Comparison of ENCODE assay signal across 17 cellular contexts in genomic region chr16:11240636-11241473, GRCh38. TPM values are rescaled to one million over a fixed set of nuclear protein-coding genes. Genes with fewer than 3 reads are reported as not detected.
DNase-seq lines count a peak whose midpoint lies in the region; ATAC-seq and TF ChIP-seq lines count a peak whose summit lies in the region.
"Had no signal": no experiment of that assay in that cellular context is flagged by ENCODE, and none has a peak within 500 bp of the region (broad histone marks: within the 10 kb centered on the region; RNA-seq: fewer than 3 reads in every experiment).

No MANE protein-coding gene starts in this region.

- POLR2A ChIA-PET in activated CD4-positive, alpha-beta memory T cell treated with anti-CD3 and anti-CD28 coated beads, Interleukin-2, amount 10 ng/mL, durations not matched to agents 7 days and 5 days (lab: Charles Lee) = interaction anchor here (1.0 to 15.7 kb wide), 6 partner anchors 13 to 275 kb away, joined by 3 to 302 read pairs (median 7); partner anchors contain the start of gene SOCS1

- TF ChIP-seq CTCF in H9 (conservative IDR thresholded peaks at IDR 0.05) = no peak
- TF ChIP-seq CTCF in lower leg skin (IDR thresholded peaks at IDR 0.05) = no peak

- H2BK5ac ChIP-seq in H9 (ENCODE audit: insufficient read length, low read length) = no peak overlapping the region

- no peak overlapping the region for H4K91ac ChIP-seq in H9 (ENCODE audit: insufficient read length, low read depth, low read length)

- H3K14ac ChIP-seq in H9 (ENCODE audit: insufficient read depth, low read length) = no peak overlapping the region

- H4K5ac ChIP-seq in H9 (ENCODE audit: insufficient read length, low read depth, low read length) = no peak overlapping the region

- H4K20me1 ChIP-seq in H9 (ENCODE audit: control insufficient read depth, insufficient read depth, insufficient read length) = no peaks in the 10 kb centered on the region

- intact Hi-C loops in lower leg skin (cut with DNase I; ENCODE audit: low total_unique reads) = no loop called here

- H3K79me2 ChIP-seq in H9 (ENCODE audit: insufficient read depth, low read length) = no peaks in the 10 kb centered on the region

- H2AFZ ChIP-seq in H9 (ENCODE audit: low read length) = no peak overlapping the region

- peak overlapping the region; percentile 12 for H3K4me3 ChIP-seq in lower leg skin (ENCODE audit: low read depth, poor library complexity, severe bottlenecking)
- H3K4me3 ChIP-seq: dorsolateral prefrontal cortex, SJCRH30 had no signal

- no peak overlapping the region for H3K56ac ChIP-seq in H9 (ENCODE audit: insufficient read length, low read depth, low read length)

- peaks cover 1% of the 10 kb centered on the region; the same call in 1 of the 2 replicates for H3K27me3 Mint-ChIP-seq in H9 (ENCODE audit: low read depth)
- H3K27me3 Mint-ChIP-seq in activated CD4-positive, alpha-beta memory T cell treated with anti-CD3 and anti-CD28 coated beads, Interleukin-2, amount 10 ng/mL, durations not matched to agents 7 days and 5 days = no peaks in the 10 kb centered on the region

- H3K27ac Mint-ChIP-seq in H9 = peak overlapping the region in 1 of 3 experiments; percentile 55; a peak in 4 of 7 replicates
- no peak overlapping the region for H3K27ac Mint-ChIP-seq in activated CD4-positive, alpha-beta memory T cell treated with anti-CD3 and anti-CD28 coated beads, Interleukin-2, amount 10 ng/mL, durations not matched to agents 7 days and 5 days

- H3K23me2 ChIP-seq in H9 (ENCODE audit: insufficient read length, low read depth, low read length, poor library complexity, severe bottlenecking) = no peaks in the 10 kb centered on the region

- H3K27ac ChIP-seq in H9 (ENCODE audit: insufficient read length, low read depth, low read length) = no peak overlapping the region
- H3K27ac ChIP-seq: 22Rv1, dorsolateral prefrontal cortex, HL-60, SJCRH30 had no signal

- no peak overlapping the region for H3T11ph ChIP-seq in H9 (ENCODE audit: low read length)

- H3K27me3 ChIP-seq in H9 (ENCODE audit: insufficient read depth, low read length) = no peaks in the 10 kb centered on the region
- H3K27me3 ChIP-seq: SJCRH30 had no signal

- H2BK12ac ChIP-seq in H9 (ENCODE audit: insufficient read length, low read depth, low read length) = no peak overlapping the region

- ATAC-seq in HG02571 (IDR thresholded peaks at IDR 0.05; ENCODE audit: unreplicated experiment) = no peak

- H3K4me3 Mint-ChIP-seq in H9 = no peak overlapping the region; a peak in 1 of 5 replicates
- H3K4me3 Mint-ChIP-seq in activated CD4-positive, alpha-beta memory T cell treated with anti-CD3 and anti-CD28 coated beads, Interleukin-2, amount 10 ng/mL, durations not matched to agents 7 days and 5 days = peak overlapping the region; percentile 38

- H3K36me3 Mint-ChIP-seq in H9 (ENCODE audit: insufficient read depth in 1 of 3, low read depth in 3 of 3) = no peaks in the 10 kb centered on the region
- no peaks in the 10 kb centered on the region for H3K36me3 Mint-ChIP-seq in activated CD4-positive, alpha-beta memory T cell treated with anti-CD3 and anti-CD28 coated beads, Interleukin-2, amount 10 ng/mL, durations not matched to agents 7 days and 5 days (ENCODE audit: low read depth)

- H2BK15ac ChIP-seq in H9 (ENCODE audit: low read depth, low read length) = no peak overlapping the region

- no peak overlapping the region for H3K4ac ChIP-seq in H9 (ENCODE audit: low read depth, low read length)

- no peaks in the 10 kb centered on the region for H3K9me3 ChIP-seq in H9 (ENCODE audit: control insufficient read depth, low read depth, low read length)
- H3K9me3 ChIP-seq: SJCRH30 had no signal

- H3K9ac ChIP-seq in H9 (ENCODE audit: extremely low read depth, insufficient read length, low read length) = no peak overlapping the region

- no peak overlapping the region for H3K18ac ChIP-seq in H9 (ENCODE audit: insufficient read length, low read depth, low read length)

- no peaks in the 10 kb centered on the region for H3K9me3 Mint-ChIP-seq in H9
- no peaks in the 10 kb centered on the region for H3K9me3 Mint-ChIP-seq in activated CD4-positive, alpha-beta memory T cell treated with anti-CD3 and anti-CD28 coated beads, Interleukin-2, amount 10 ng/mL, durations not matched to agents 7 days and 5 days

- no peak for TF ChIP-seq POLR2A in lower leg skin (IDR thresholded peaks at IDR 0.05)

- DNase-seq in DMS 273 (lab: John Stamatoyannopoulos, UW; ENCODE audit: unreplicated experiment) (peak; percentile 78), DMS 273 treated with DMSO at 0.1 percent for 48 hours (lab: John Stamatoyannopoulos, UW) (no peak), H9 (peak; percentile 54), lower leg skin (ENCODE audit: low spot score in 2 of 2) (no peak), AML-193 (lab: John Stamatoyannopoulos, UW) (no peak)
- peak; percentile 46 for DNase-seq in activated CD4-positive, alpha-beta memory T cell treated with anti-CD3 and anti-CD28 coated beads, Interleukin-2, amount 10 ng/mL, durations not matched to agents 7 days and 5 days
- no peak for DNase-seq in effector CD4-positive, alpha-beta T cell
- DNase-seq: activated CD4-positive, CD25-positive, alpha-beta regulatory T cell; kidney; NCI-H526; trophoblast cell had no signal

- H2AK5ac ChIP-seq in H9 (ENCODE audit: insufficient read length, low read length) = no peak overlapping the region

- no peak overlapping the region for H3K23ac ChIP-seq in H9 (ENCODE audit: insufficient read length, low read depth, low read length)

- WGBS in H9 (ENCODE audit: extremely low coverage, insufficient read length, low lambda C conversion rate) = no CpG with 5 or more reads among the region's 10 CpGs
- whole genome bisulfite sequencing in lower leg skin, 2 donors = 76 to 89% methylated on average over 10 of the region's 10 CpGs

- no peak overlapping the region for H2BK20ac ChIP-seq in H9 (ENCODE audit: low read depth, low read length, poor library complexity, severe bottlenecking)

- CTCF ChIA-PET in activated CD4-positive, alpha-beta memory T cell treated with anti-CD3 and anti-CD28 coated beads, Interleukin-2, amount 10 ng/mL, durations not matched to agents 7 days and 5 days (lab: Charles Lee) = interaction anchor here (0.8 to 2.0 kb wide), 5 partner anchors 12 to 269 kb away, joined by 3 to 6 read pairs (median 4); no protein-coding TSS in a partner anchor

- peaks cover 4 to 5% of the 10 kb centered on the region in 2 experiments; a peak in 2 of 4 replicates for H3K4me1 Mint-ChIP-seq in H9
- peaks cover 29% of the 10 kb centered on the region for H3K4me1 Mint-ChIP-seq in activated CD4-positive, alpha-beta memory T cell treated with anti-CD3 and anti-CD28 coated beads, Interleukin-2, amount 10 ng/mL, durations not matched to agents 7 days and 5 days

- H2BK120ac ChIP-seq in H9 (ENCODE audit: low read depth, low read length, poor library complexity, severe bottlenecking) = no peak overlapping the region

- no peak overlapping the region for H4K8ac ChIP-seq in H9 (replicated peaks; ENCODE audit: insufficient read length, low read depth, low read length)

- H3K4me2 ChIP-seq in H9 (ENCODE audit: insufficient read depth, insufficient read length, low read length) = no peak overlapping the region

- no peaks in the 10 kb centered on the region for H3K4me1 ChIP-seq in H9 (ENCODE audit: insufficient read depth, low read length)
- H3K4me1 ChIP-seq: SJCRH30 had no signal

- no peaks in the 10 kb centered on the region for H3K79me1 ChIP-seq in H9 (ENCODE audit: insufficient read depth, low read depth, low read length, poor library complexity, severe bottlenecking)

RNA-seq across cellular contexts. Expression of gene SOCS1, which starts 15.1 kb away (rescaled TPM):
- total RNA-seq in H9 (2021) (11.0 and 11.5 TPM in 2 replicates), lower leg skin (10 to 100 TPM in 2 of 4 donors, 1 to 10 TPM in 2; 7.7 to 20.6 (median 10.1) TPM)
- total RNA-seq in activated CD4-positive, alpha-beta memory T cell treated with anti-CD3 and anti-CD28 coated beads, Interleukin-2, amount 10 ng/mL, durations not matched to agents 7 days and 5 days = 100 to 1,000 TPM; 136 to 142 TPM

RNA-seq across cellular contexts. Expression of gene TNP2, which starts 28.3 kb away (rescaled TPM):
- total RNA-seq in H9 (2021) (not detected in 2 replicates), lower leg skin (not detected)
- total RNA-seq in activated CD4-positive, alpha-beta memory T cell treated with anti-CD3 and anti-CD28 coated beads, Interleukin-2, amount 10 ng/mL, durations not matched to agents 7 days and 5 days = not detected
- total RNA-seq: dorsolateral prefrontal cortex, fibroblast of villous mesenchyme, kidney, SJCRH30 had no signal

RNA-seq across cellular contexts. Expression of gene PRM3, which starts 32.6 kb away (rescaled TPM):
- total RNA-seq in H9 (2021) (not detected in 2 replicates), lower leg skin (not detected)
- not detected for total RNA-seq in activated CD4-positive, alpha-beta memory T cell treated with anti-CD3 and anti-CD28 coated beads, Interleukin-2, amount 10 ng/mL, durations not matched to agents 7 days and 5 days
- total RNA-seq: dorsolateral prefrontal cortex, fibroblast of villous mesenchyme, kidney, SJCRH30 had no signal

RNA-seq across cellular contexts. Expression of gene PRM2, which starts 35.4 kb away (rescaled TPM):
- total RNA-seq in H9 (2021) (not detected in 2 replicates), lower leg skin (1 to 10 TPM in 1 of 4 donors, not detected in 3; 2.3 TPM)
- not detected for total RNA-seq in activated CD4-positive, alpha-beta memory T cell treated with anti-CD3 and anti-CD28 coated beads, Interleukin-2, amount 10 ng/mL, durations not matched to agents 7 days and 5 days
- total RNA-seq: dorsolateral prefrontal cortex, fibroblast of villous mesenchyme, kidney, SJCRH30 had no signal

RNA-seq across cellular contexts. Expression of gene PRM1, which starts 40.3 kb away (rescaled TPM):
- not detected in 2 replicates for total RNA-seq in H9 (2021)
- not detected for total RNA-seq in activated CD4-positive, alpha-beta memory T cell treated with anti-CD3 and anti-CD28 coated beads, Interleukin-2, amount 10 ng/mL, durations not matched to agents 7 days and 5 days
- total RNA-seq in lower leg skin = not detected
- total RNA-seq: dorsolateral prefrontal cortex, fibroblast of villous mesenchyme, kidney, SJCRH30 had no signal

Comparison
In these comparisons a context has a peak if more than half of its experiments do, and no peak if none do; other contexts are left out.
1. DNase-seq: peak in DMS 273 (single experiment), H9 (single experiment) and activated CD4-positive, alpha-beta memory T cell treated with anti-CD3 and anti-CD28 coated beads, Interleukin-2, amount 10 ng/mL, durations not matched to agents 7 days and 5 days (single experiment); none in DMS 273 treated with DMSO at 0.1 percent for 48 hours (single experiment), lower leg skin (0 of 2), effector CD4-positive, alpha-beta T cell (single experiment) and AML-193 (0 of 2).
2. RNA of gene SOCS1, which starts 15.1 kb away (total RNA-seq): 136 to 142 TPM in activated CD4-positive, alpha-beta memory T cell treated with anti-CD3 and anti-CD28 coated beads, Interleukin-2, amount 10 ng/mL, durations not matched to agents 7 days and 5 days; 7.7 to 20.6 TPM in lower leg skin and 11.0 to 11.5 TPM in H9; every median in the first group is over 4 times any median in the second.